8 cellular contexts compared by ENCODE assay signal in the genomic region with DNA sequence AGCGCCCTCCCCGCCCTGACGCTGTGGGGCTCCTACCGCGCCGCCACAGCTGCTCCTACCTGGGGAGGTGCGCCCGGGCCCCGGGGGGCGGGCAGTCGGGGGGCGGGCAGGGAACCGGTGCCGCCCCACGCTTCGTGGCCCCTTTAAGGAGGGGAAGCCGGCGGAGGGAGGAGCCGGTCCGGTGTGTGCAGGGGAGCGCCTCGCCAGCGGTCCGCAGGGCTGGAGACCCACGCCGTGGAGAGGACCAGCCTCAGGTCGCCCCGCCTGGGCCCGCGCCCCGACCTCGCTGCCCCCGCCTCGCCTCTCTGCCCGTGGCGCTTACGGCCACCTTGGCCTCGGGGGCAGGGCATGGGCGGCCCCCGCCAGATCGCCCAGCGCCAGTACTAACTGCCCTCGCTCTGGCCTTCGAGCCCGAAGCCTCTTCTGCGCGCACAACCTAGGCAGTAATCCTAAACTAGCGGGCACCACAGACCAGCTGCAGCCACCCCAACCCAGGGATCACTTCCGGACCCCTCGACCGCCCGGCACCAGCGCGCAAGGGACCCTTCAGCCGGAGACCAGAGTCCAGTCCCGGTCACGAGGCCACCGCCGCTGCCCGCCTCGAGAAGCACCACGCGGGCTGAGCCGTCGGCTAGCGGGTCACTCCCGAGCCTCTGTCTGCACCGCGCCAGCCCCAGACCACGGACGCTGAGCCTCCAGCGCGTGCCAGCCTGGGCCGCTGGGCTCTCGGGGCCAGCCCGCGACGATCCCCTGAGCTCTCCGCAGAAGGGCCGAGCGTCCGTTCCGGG. TPM values are rescaled to one million over a fixed set of nuclear protein-coding genes. Genes with fewer than 3 reads are reported as not detected.
DNase-seq lines count a peak whose midpoint lies in the region; TF ChIP-seq lines count a peak whose summit lies in the region.

A gene (plus strand): TSS at position 171 of the 788 bp plus-strand sequence. CDS start 689 bp downstream, outside the sequence.

- no TSS peak for BruUV-seq in OCI-LY7 (replicated peaks; lab: Mats Ljungman, UMichigan)

- intact Hi-C loops in OCI-LY7 (cut with micrococcal nuclease; ENCODE audit: unreplicated experiment) (no loop called here), esophagus muscularis mucosa (cut with DNase I) (no loop called here), prostate gland (cut with DNase I) (no loop called here)

- CTCF ChIA-PET in OCI-LY7 (lab: Charles Lee; ENCODE audit: unreplicated experiment): interaction anchor here (0.6 kb wide), 1 partner anchor 76 kb away, joined by 3 read pairs; no protein-coding TSS in a partner anchor

- H3K4me3 ChIP-seq in OCI-LY7 (ENCODE audit: low read depth, low read length, poor library complexity, severe bottlenecking) (peak within 1 kb of the TSS; percentile 36), esophagus muscularis mucosa (peak within 1 kb of the TSS; percentile 44 to 49 (median 46)), prostate gland (peak within 1 kb of the TSS; percentile 23 to 30)

- H3K9me3 ChIP-seq in ES-I3 (ENCODE audit: control insufficient read depth, insufficient read depth, low read length): no peaks in the 10 kb centered on the region
- H3K9me3 ChIP-seq in OCI-LY7 (ENCODE audit: low read length): no peaks in the 10 kb centered on the region
- no peaks in the 10 kb centered on the region for H3K9me3 ChIP-seq in esophagus muscularis mucosa
- H3K9me3 ChIP-seq in prostate gland: no peaks in the 10 kb centered on the region

- H3K27ac ChIP-seq in OCI-LY7 (ENCODE audit: low read depth, low read length, poor library complexity, severe bottlenecking): no peak within 1 kb of the TSS
- no peak within 1 kb of the TSS for H3K27ac ChIP-seq in esophagus muscularis mucosa (replicated peaks in 1 of 4)
- no peak within 1 kb of the TSS for H3K27ac ChIP-seq in prostate gland
- no peak within 1 kb of the TSS for H3K27ac ChIP-seq in substantia nigra (ENCODE audit: low read depth, low read length, poor library complexity, severe bottlenecking)

- DNase-seq in OCI-LY7 (ENCODE audit: low spot score): no peak
- DNase-seq in esophagus muscularis mucosa (ENCODE audit: extremely low spot score): no peak
- no peak for DNase-seq in prostate gland (ENCODE audit: low spot score)
- no peak for DNase-seq in stimulated activated naive CD4-positive, alpha-beta T cell treated with Interleukin-2 at 50 U/mL for 16 hours (lab: John Stamatoyannopoulos, UW)
- DNase-seq in substantia nigra (lab: John Stamatoyannopoulos, UW): no peak
- no peak for DNase-seq in activated gamma-delta T cell (lab: John Stamatoyannopoulos, UW)
- DNase-seq in NCI-H2171 treated with DMSO at 0.1 percent for 48 hours (lab: John Stamatoyannopoulos, UW): no peak

- H3K4me2 ChIP-seq in OCI-LY7 (ENCODE audit: low read length): peak within 1 kb of the TSS; percentile 8; the same call in 1 of the 2 replicates

- H3K9me2 ChIP-seq in OCI-LY7 (ENCODE audit: insufficient read depth, low read length): no peaks in the 10 kb centered on the region

- H3K4me1 ChIP-seq in ES-I3 (ENCODE audit: insufficient read depth, low read length): 0 out of 2 replicates have a peak, but pooled peaks cover 6% of the 10 kb centered on the region
- H3K4me1 ChIP-seq in OCI-LY7 (ENCODE audit: insufficient read depth, low read length, poor library complexity, severe bottlenecking): no peaks in the 10 kb centered on the region
- H3K4me1 ChIP-seq in esophagus muscularis mucosa: peaks cover 17 to 63% (median 54%) of the 10 kb centered on the region in 4 donors
- peaks cover 8% of the 10 kb centered on the region for H3K4me1 ChIP-seq in prostate gland (replicated peaks)

- 2% methylated on average over 28 of the region's 83 CpGs for WGBS in esophagus muscularis mucosa
- under 1% methylated on average over 53 of the region's 83 CpGs for WGBS in prostate gland

- TF ChIP-seq EP300 in esophagus muscularis mucosa (IDR thresholded peaks at IDR 0.05): no peak

- TF ChIP-seq CTCF in OCI-LY7 (conservative IDR thresholded peaks at IDR 0.05; ENCODE audit: low read length) (no peak), esophagus muscularis mucosa (IDR thresholded peaks at IDR 0.05) (no peak), prostate gland (IDR thresholded peaks at IDR 0.05) (no peak)

- H4K20me1 ChIP-seq in OCI-LY7 (ENCODE audit: insufficient read depth, low read length): no peaks in the 10 kb centered on the region

- POLR2A ChIA-PET in OCI-LY7 (lab: Charles Lee): no interaction called here

- H2AFZ ChIP-seq in OCI-LY7 (ENCODE audit: low read length): no peak within 1 kb of the TSS

- peak within 1 kb of the TSS; percentile 62; the same call in 1 of the 2 replicates for H3K9ac ChIP-seq in ES-I3 (ENCODE audit: low read depth, low read length)

- peaks cover 6 to 100% (median 89%) of the 10 kb centered on the region in 4 donors for H3K27me3 ChIP-seq in esophagus muscularis mucosa
- H3K27me3 ChIP-seq in prostate gland (replicated peaks; ENCODE audit: insufficient read depth): peaks cover 74% of the 10 kb centered on the region

- no peaks in the 10 kb centered on the region for H3K79me2 ChIP-seq in OCI-LY7 (ENCODE audit: insufficient read depth, low read depth, low read length)

- TF ChIP-seq POLR2A in esophagus muscularis mucosa (IDR thresholded peaks at IDR 0.05; ENCODE audit: low read depth) (no peak), prostate gland (IDR thresholded peaks at IDR 0.05) (no peak)

- H3K36me3 ChIP-seq in ES-I3 (ENCODE audit: insufficient read depth, low read length) (no peaks in the 10 kb centered on the region), OCI-LY7 (ENCODE audit: insufficient read depth, low read length) (no peaks in the 10 kb centered on the region), esophagus muscularis mucosa (no peaks in the 10 kb centered on the region), prostate gland (no peaks in the 10 kb centered on the region)

RNA-seq across cellular contexts. Expression of the gene that starts here (rescaled TPM):
- total RNA-seq in OCI-LY7 (2014; rRNA removed; shearing (Covaris generic)): not detected in 2 replicates
- not detected in 2 replicates for total RNA-seq in OCI-LY7 (2022)
- not detected for total RNA-seq in esophagus muscularis mucosa
- 1 to 10 TPM in 1 of 2 donors, under 1 TPM in 1; 0.97 to 5.5 TPM for total RNA-seq in prostate gland
